21 cellular contexts compared by ENCODE assay signal in the genomic region with DNA sequence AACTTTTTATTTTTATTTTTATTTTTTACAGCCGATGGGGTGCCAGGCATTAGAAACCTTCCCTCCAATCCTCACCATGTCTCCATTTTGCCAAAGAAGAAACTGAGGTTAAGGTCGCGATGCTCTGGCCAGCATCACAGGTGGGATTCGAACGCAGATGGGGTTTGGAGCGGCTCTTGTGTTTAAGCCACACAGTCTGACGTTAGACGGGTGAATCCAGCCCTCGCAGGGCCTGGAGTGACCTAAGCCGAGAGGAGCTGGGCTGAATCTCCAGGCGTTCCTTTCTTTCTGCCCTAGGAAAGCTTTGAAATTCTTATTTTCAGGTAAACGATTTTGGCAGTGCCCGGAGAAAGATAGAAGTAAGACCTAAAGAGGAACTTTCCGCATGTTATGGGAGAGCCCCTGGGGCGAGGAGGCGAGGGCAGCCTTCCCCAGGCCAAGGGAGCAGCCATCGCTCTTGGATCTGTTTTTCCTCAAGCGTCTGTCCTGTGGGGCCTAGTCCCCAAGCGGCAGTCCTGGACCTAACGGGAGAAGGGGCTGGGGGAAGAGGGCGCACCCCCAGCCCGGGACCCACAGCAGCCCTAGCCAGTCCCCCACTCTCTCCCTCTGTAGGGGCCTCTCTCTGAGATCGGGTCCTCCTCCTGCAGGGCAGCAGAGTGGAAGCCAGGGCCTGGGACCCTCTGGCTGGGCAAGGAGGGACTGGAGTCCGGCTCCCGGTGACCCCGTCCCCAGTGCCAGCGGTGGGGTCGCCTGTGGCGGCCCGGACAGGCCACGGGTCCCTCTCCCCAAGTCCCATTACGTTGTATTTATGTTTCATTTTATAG. TPM values are rescaled to one million over a fixed set of nuclear protein-coding genes. Genes with fewer than 3 reads are reported as not detected.
"Had no signal": no experiment of that assay in that cellular context is flagged by ENCODE, and none has a peak within 500 bp of the region (broad histone marks: within the 10 kb centered on the region; RNA-seq: fewer than 3 reads in every experiment).

No MANE protein-coding gene starts in this region.

- H3K9me3 ChIP-seq: heart right ventricle had no signal

- DNase-seq: activated CD4-positive, alpha-beta T cell treated with anti-CD3 and anti-CD28 coated beads, Interleukin-2, amount 50 U/mL, for 1 hour; activated CD8-positive, alpha-beta memory T cell treated with anti-CD3 and anti-CD28 coated beads, Interleukin-2, amount 50 U/mL, for 4 hours; activated T-cell treated with anti-CD3 and anti-CD28 coated beads, Interleukin-2, amount 50 U/mL, for 4 hours; effector memory CD4-positive, alpha-beta T cell; heart right ventricle; immature natural killer cell; kidney glomerular epithelial cell; left ventricle myocardium superior; stomach; T1000 had no signal

- ATAC-seq: gastroesophageal sphincter, heart right ventricle had no signal

- H3K27ac ChIP-seq: cardiac muscle cell, esophagus muscularis mucosa, gastroesophageal sphincter, heart right ventricle, stomach had no signal

- H3K36me3 ChIP-seq: cardiac muscle cell, esophagus muscularis mucosa, gastroesophageal sphincter, heart right ventricle, stomach had no signal

- H3K9me3 Mint-ChIP-seq: activated naive CD4-positive, alpha-beta T cell treated with anti-CD3 and anti-CD28 coated beads, Interleukin-2, amount 10 ng/mL, durations not matched to agents 7 days and 5 days; activated T-cell treated with anti-CD3 and anti-CD28 coated beads, Interleukin-2, amount 50 U/mL, for 4 hours; immature natural killer cell; type B pancreatic cell had no signal

- H3K4me3 ChIP-seq: cardiac muscle cell, esophagus muscularis mucosa, gastroesophageal sphincter, heart right ventricle, stomach had no signal

- FAIRE-seq: endothelial cell of umbilical vein had no signal

- H3K4me3 Mint-ChIP-seq: activated naive CD4-positive, alpha-beta T cell treated with anti-CD3 and anti-CD28 coated beads, Interleukin-2, amount 10 ng/mL, durations not matched to agents 7 days and 5 days; activated T-cell treated with anti-CD3 and anti-CD28 coated beads, Interleukin-2, amount 50 U/mL, for 4 hours had no signal

- H3K36me3 Mint-ChIP-seq: activated naive CD4-positive, alpha-beta T cell treated with anti-CD3 and anti-CD28 coated beads, Interleukin-2, amount 10 ng/mL, durations not matched to agents 7 days and 5 days; immature natural killer cell; type B pancreatic cell had no signal

- H3K27ac Mint-ChIP-seq: activated naive CD4-positive, alpha-beta T cell treated with anti-CD3 and anti-CD28 coated beads, Interleukin-2, amount 10 ng/mL, durations not matched to agents 7 days and 5 days; immature natural killer cell; type B pancreatic cell had no signal

RNA-seq across cellular contexts. Expression of gene LBX1, which starts 8.9 kb away (rescaled TPM):
- total RNA-seq: activated T-cell treated with anti-CD3 and anti-CD28 coated beads, Interleukin-2, amount 50 U/mL, for 4 hours; cardiac muscle cell; dermis blood vessel endothelial cell; endothelial cell of umbilical vein; esophagus muscularis mucosa; gastroesophageal sphincter; heart right ventricle; left ventricle myocardium superior; renal cortical epithelial cell; stomach; T-helper 1 cell treated with Interleukin-12 subunit alpha and Interleukin-12 subunit beta and Interleukin-4 antibody, amounts not matched to agents 30 ng/mL and 1 ng/mL, for 36 hours; temporal lobe had no signal
- polyA plus RNA-seq: adipose tissue, cardiac muscle cell, endothelial cell of umbilical vein, heart right ventricle, immature natural killer cell, stomach had no signal
